12 cellular contexts compared by ENCODE assay signal in the genomic region with DNA sequence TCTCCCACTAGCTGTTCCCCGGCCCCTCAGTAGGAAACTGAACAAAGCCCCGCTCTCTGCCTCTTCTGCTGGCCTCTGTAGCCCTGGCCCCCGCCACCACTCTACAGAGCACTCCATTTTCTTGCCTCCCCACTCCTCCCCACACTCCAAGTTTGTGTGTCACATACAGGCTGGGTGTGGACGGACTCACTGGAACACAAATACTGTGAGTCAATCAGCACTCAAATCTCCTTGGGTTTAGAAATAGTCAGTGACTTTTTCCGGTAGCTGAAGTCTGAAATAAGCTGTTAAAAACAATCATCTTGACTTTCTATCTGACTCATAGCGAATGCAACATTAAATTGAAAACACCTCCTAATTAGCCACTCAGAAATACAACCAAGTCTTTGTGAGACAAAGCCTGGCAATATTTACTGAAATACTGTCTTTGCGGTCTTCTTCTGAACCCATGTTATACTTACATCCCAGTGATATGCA.
DNase-seq lines count a peak whose midpoint lies in the region; ATAC-seq, FAIRE-seq and TF ChIP-seq lines count a peak whose summit lies in the region.
"Had no signal": no experiment of that assay in that cellular context is flagged by ENCODE, and none has a peak within 500 bp of the region (broad histone marks: within the 10 kb centered on the region; RNA-seq: fewer than 3 reads in every experiment).

No MANE protein-coding gene starts in this region.

- no peaks in the 10 kb centered on the region for H3K9me3 Mint-ChIP-seq in naive thymus-derived CD4-positive, alpha-beta T cell
- H3K9me3 Mint-ChIP-seq: brain had no signal

- H3K9me3 ChIP-seq in endothelial cell of umbilical vein (replicated peaks; ENCODE audit: control insufficient read depth, insufficient read depth, low read length): no peaks in the 10 kb centered on the region
- H3K9me3 ChIP-seq in naive thymus-derived CD4-positive, alpha-beta T cell (ENCODE audit: control insufficient read depth in 2 of 3, low read length in 3 of 3): no peaks in the 10 kb centered on the region
- H3K9me3 ChIP-seq: Caco-2 had no signal

- H3K27me3 Mint-ChIP-seq in naive thymus-derived CD4-positive, alpha-beta T cell: peaks cover 13 to 24% (median 19%) of the 10 kb centered on the region in 5 donors
- H3K27me3 Mint-ChIP-seq: brain had no signal

- peak; percentile 77 for FAIRE-seq in endothelial cell of umbilical vein (lab: Jason Lieb, UNC)

- H2AFZ ChIP-seq in endothelial cell of umbilical vein (ENCODE audit: low read depth, low read length): no peak overlapping the region

- no peak for TF ChIP-seq CTCF in endothelial cell of umbilical vein (IDR thresholded peaks at IDR 0.05; ENCODE audit: extremely low read depth in 1 of 2, insufficient read depth in 1 of 2, low read depth in 1 of 2, low read length in 2 of 2)

- no peaks in the 10 kb centered on the region for H3K36me3 ChIP-seq in endothelial cell of umbilical vein (ENCODE audit: control insufficient read depth in 2 of 2, extremely low read depth in 1 of 2, insufficient read depth in 2 of 2, low read length in 2 of 2)
- H3K36me3 ChIP-seq in naive thymus-derived CD4-positive, alpha-beta T cell (ENCODE audit: control insufficient read depth in 2 of 3, insufficient read depth in 3 of 3, low read length in 3 of 3): no peaks in the 10 kb centered on the region

- H3K79me2 ChIP-seq in endothelial cell of umbilical vein (ENCODE audit: control insufficient read depth, insufficient read depth, low read length): peaks cover 5% of the 10 kb centered on the region

- peak overlapping the region; percentile 94 for H3K9ac ChIP-seq in endothelial cell of umbilical vein (replicated peaks; ENCODE audit: extremely low read depth, insufficient read depth, low read length)

- intact Hi-C loops in endothelial cell of umbilical vein (cut with micrococcal nuclease): loop anchor here (2.0 to 5.0 kb wide), 5 partner anchors 59 to 606 kb away; a partner anchor contains a TSS
- intact Hi-C loops in naive thymus-derived CD4-positive, alpha-beta T cell (cut with micrococcal nuclease): no loop called here

- no peak overlapping the region for H3K4me3 Mint-ChIP-seq in naive thymus-derived CD4-positive, alpha-beta T cell
- H3K4me3 Mint-ChIP-seq: brain had no signal

- CTCF ChIA-PET in endothelial cell of umbilical vein (lab: Charles Lee): interaction anchor here (1.3 to 2.2 kb wide), 4 partner anchors 16 to 71 kb away, joined by 4 to 11 read pairs (median 8); no protein-coding TSS in a partner anchor
- CTCF ChIA-PET in naive thymus-derived CD4-positive, alpha-beta T cell (lab: Charles Lee): no interaction called here

- no peaks in the 10 kb centered on the region for H4K20me1 ChIP-seq in endothelial cell of umbilical vein (replicated peaks; ENCODE audit: control insufficient read depth, extremely low read depth, insufficient read depth, low read length)

- H3K27me3 ChIP-seq in endothelial cell of umbilical vein (ENCODE audit: control insufficient read depth in 2 of 2, insufficient read depth in 2 of 2, low read length in 2 of 2): no peaks in the 10 kb centered on the region
- no peaks in the 10 kb centered on the region for H3K27me3 ChIP-seq in naive thymus-derived CD4-positive, alpha-beta T cell (ENCODE audit: control insufficient read depth in 2 of 2, insufficient read depth in 2 of 2, low read length in 2 of 2)

- peak; percentile 39 for TF ChIP-seq POLR2A in endothelial cell of umbilical vein (IDR thresholded peaks at IDR 0.05; ENCODE audit: low read depth, low read length)

- H3K27ac ChIP-seq in endothelial cell of umbilical vein (ENCODE audit: insufficient read depth, low read depth, low read length): peak overlapping the region; percentile 99
- no peak overlapping the region for H3K27ac ChIP-seq in naive thymus-derived CD4-positive, alpha-beta T cell (ENCODE audit: low read depth, low read length)

- H3K4me1 Mint-ChIP-seq in naive thymus-derived CD4-positive, alpha-beta T cell: no peaks in the 10 kb centered on the region

- POLR2A ChIA-PET in endothelial cell of umbilical vein (lab: Charles Lee): interaction anchor here (0.6 to 2.5 kb wide), 3 partner anchors 21 to 122 kb away, joined by 3 to 7 read pairs (median 6); a partner anchor contains a TSS
- POLR2A ChIA-PET in naive thymus-derived CD4-positive, alpha-beta T cell (lab: Charles Lee): no interaction called here

- dilution Hi-C loops in endothelial cell of umbilical vein (cut with MboI; ENCODE audit: extremely low pct_ligation_motif_present, low sequenced_read_pairs): no loop called here

- no peak overlapping the region for H3K4me3 ChIP-seq in endothelial cell of umbilical vein (replicated peaks in 1 of 3; ENCODE audit: insufficient read depth in 1 of 3, low read depth in 1 of 3, low read length in 3 of 3)
- no peak overlapping the region for H3K4me3 ChIP-seq in naive thymus-derived CD4-positive, alpha-beta T cell (ENCODE audit: low read length)

- no peaks in the 10 kb centered on the region for H3K36me3 Mint-ChIP-seq in naive thymus-derived CD4-positive, alpha-beta T cell
- H3K36me3 Mint-ChIP-seq: brain had no signal

- H3K9me1 ChIP-seq in endothelial cell of umbilical vein (replicated peaks; ENCODE audit: control insufficient read depth, extremely low read depth, insufficient read depth, low read length): no peaks in the 10 kb centered on the region

- H3K27ac Mint-ChIP-seq in naive thymus-derived CD4-positive, alpha-beta T cell: no peak overlapping the region

- no TSS peak for BruUV-seq in endothelial cell of umbilical vein (replicated peaks; lab: Mats Ljungman, UMichigan)

- DNase-seq in EH (ENCODE audit: low read depth): peak; percentile 81
- DNase-seq in LHCN-M2 (ENCODE audit: low read depth): peak; percentile 93
- DNase-seq in endothelial cell of umbilical vein (ENCODE audit: low read depth, low spot score): peak; percentile 93
- DNase-seq in naive thymus-derived CD4-positive, alpha-beta T cell: no peak
- no peak for DNase-seq in ecto neural progenitor cell (ENCODE audit: low spot score)
- DNase-seq in SKM-1 treated with dmso at 0.1 percent for 144 hours (lab: John Stamatoyannopoulos, UW; ENCODE audit: unreplicated experiment): no peak
- no peak for DNase-seq in NCI-H2171 treated with DMSO at 0.1 percent for 48 hours (lab: John Stamatoyannopoulos, UW)
- DNase-seq in activated CD4-positive, alpha-beta T cell treated with anti-CD3 and anti-CD28 coated beads for 4 hours: no peak
- DNase-seq: Caco-2, left colon, NCI-H2171 had no signal

- peak; percentile 19 for ATAC-seq in naive thymus-derived CD4-positive, alpha-beta T cell
- ATAC-seq: left colon had no signal

- peaks cover 96% of the 10 kb centered on the region for H3K4me1 ChIP-seq in endothelial cell of umbilical vein (ENCODE audit: control insufficient read depth, extremely low read depth, insufficient read depth, low read length)
- H3K4me1 ChIP-seq in naive thymus-derived CD4-positive, alpha-beta T cell (ENCODE audit: control insufficient read depth in 2 of 2, insufficient read depth in 2 of 2, low read length in 2 of 2): no peaks in the 10 kb centered on the region

- H3K4me2 ChIP-seq in endothelial cell of umbilical vein (ENCODE audit: insufficient read depth, low read length): peak overlapping the region; percentile 12

TF ChIP-seq in endothelial cell of umbilical vein, 7 proteins besides CTCF, POLR2A, EP300 and RAD21:
- TF ChIP-seq POLR2AphosphoS5 (IDR thresholded peaks at IDR 0.05; ENCODE audit: insufficient read depth, low read depth, low read length) (peak; percentile 60), EZH2 (IDR thresholded peaks at IDR 0.05; ENCODE audit: borderline replicate concordance, low read depth, low read length, severe bottlenecking) (no peak), GATA2 (IDR thresholded peaks at IDR 0.05; ENCODE audit: insufficient read depth, insufficient read length, low read depth, low read length) (peak; percentile 77), JUN (IDR thresholded peaks at IDR 0.05; ENCODE audit: borderline replicate concordance, insufficient read depth, insufficient read length, low read depth) (peak; percentile 40), FOS (IDR thresholded peaks at IDR 0.05; ENCODE audit: borderline replicate concordance, insufficient read depth, low read length) (peak; percentile 86)

Comparison
In these comparisons a context has a peak if more than half of its experiments do, and no peak if none do; other contexts are left out.
1. DNase-seq: peak in EH (single experiment), LHCN-M2 (single experiment) and endothelial cell of umbilical vein (single experiment); none in naive thymus-derived CD4-positive, alpha-beta T cell (0 of 9), ecto neural progenitor cell (single experiment), SKM-1 treated with dmso at 0.1 percent for 144 hours (single experiment), NCI-H2171 treated with DMSO at 0.1 percent for 48 hours (single experiment) and activated CD4-positive, alpha-beta T cell treated with anti-CD3 and anti-CD28 coated beads for 4 hours (0 of 2).